In the genomic region with DNA sequence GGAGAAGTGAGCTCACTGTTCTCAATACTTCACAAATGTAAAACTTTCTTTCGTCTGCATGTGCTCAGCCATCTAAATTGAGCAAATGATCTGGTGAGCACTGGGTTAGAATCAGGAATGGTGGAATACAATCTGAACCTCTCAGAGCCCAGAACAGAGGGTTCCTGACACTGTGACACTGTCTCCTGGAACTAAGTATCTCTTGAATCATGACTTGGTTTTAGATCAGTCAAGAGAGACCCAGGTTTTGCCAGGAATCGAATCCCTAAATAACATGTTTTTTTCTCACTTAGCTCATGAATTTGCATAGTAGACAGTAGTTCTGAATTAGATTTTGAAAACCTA, we compare ENCODE assay signal across 11 cellular contexts. TPM values are rescaled to one million over a fixed set of nuclear protein-coding genes. Genes with fewer than 3 reads are reported as not detected.
DNase-seq lines count a peak whose midpoint lies in the region; ATAC-seq and TF ChIP-seq lines count a peak whose summit lies in the region.
"Had no signal": no experiment of that assay in that cellular context is flagged by ENCODE, and none has a peak within 500 bp of the region (broad histone marks: within the 10 kb centered on the region; RNA-seq: fewer than 3 reads in every experiment).

No MANE protein-coding gene starts in this region.

- H3K27me3 ChIP-seq in mesenchymal stem cell (ENCODE audit: control insufficient read depth in 1 of 2, insufficient read depth in 1 of 2, low read length in 2 of 2) (no peaks in the 10 kb centered on the region), tibial artery (no peaks in the 10 kb centered on the region)

- H3K79me1 ChIP-seq in mesenchymal stem cell (replicated peaks; ENCODE audit: low read length, poor library complexity, severe bottlenecking), result peaks cover 16% of the 10 kb centered on the region

- no peak for DNase-seq in activated T-cell treated with anti-CD3 and anti-CD28 coated beads, Interleukin-2, amount 50 U/mL, for 24 hours
- no peak for DNase-seq in activated T-cell treated with anti-CD3 and anti-CD28 coated beads, Interleukin-2, amount 50 U/mL, for 4 hours
- DNase-seq in mesenchymal stem cell (no peak), tibial artery (no peak), OCI-M1 (lab: John Stamatoyannopoulos, UW) (no peak), HCEC 1CT (no peak)
- no peak for DNase-seq in stimulated activated naive CD4-positive, alpha-beta T cell (lab: John Stamatoyannopoulos, UW)
- DNase-seq: amygdala, KBM-7, NCI-H2029 had no signal

- no peak overlapping the region for H3K23ac ChIP-seq in mesenchymal stem cell (ENCODE audit: low read length in 2 of 2)

- H3K36me3 Mint-ChIP-seq in activated T-cell treated with anti-CD3 and anti-CD28 coated beads, Interleukin-2, amount 50 U/mL, for 24 hours (ENCODE audit: low read depth), result peaks cover 88% of the 10 kb centered on the region
- peaks cover 49% of the 10 kb centered on the region for H3K36me3 Mint-ChIP-seq in activated T-cell treated with anti-CD3 and anti-CD28 coated beads, Interleukin-2, amount 50 U/mL, for 4 hours (ENCODE audit: insufficient read depth)

- no peaks in the 10 kb centered on the region for H3K9me3 ChIP-seq in mesenchymal stem cell (ENCODE audit: control insufficient read depth, low read length)
- no peaks in the 10 kb centered on the region for H3K9me3 ChIP-seq in tibial artery

- H4K91ac ChIP-seq in mesenchymal stem cell (ENCODE audit: low read length), result no peak overlapping the region

- no peak overlapping the region for H3K14ac ChIP-seq in mesenchymal stem cell (ENCODE audit: low read length in 2 of 2)

- H3K9me3 Mint-ChIP-seq in activated T-cell treated with anti-CD3 and anti-CD28 coated beads, Interleukin-2, amount 50 U/mL, for 24 hours, result no peaks in the 10 kb centered on the region
- H3K9me3 Mint-ChIP-seq in activated T-cell treated with anti-CD3 and anti-CD28 coated beads, Interleukin-2, amount 50 U/mL, for 4 hours, result no peaks in the 10 kb centered on the region

- H3K4me2 ChIP-seq in mesenchymal stem cell (ENCODE audit: low read length, poor library complexity, severe bottlenecking), result no peak overlapping the region

- ATAC-seq in activated T-cell treated with anti-CD3 and anti-CD28 coated beads, Interleukin-2, amount 50 U/mL, for 4 hours, result no peak

- no peak overlapping the region for H2AFZ ChIP-seq in mesenchymal stem cell (ENCODE audit: low read depth, low read length)

- H2AK5ac ChIP-seq in mesenchymal stem cell (ENCODE audit: low read length, severe bottlenecking), result peak overlapping the region; percentile 69

- H3K4ac ChIP-seq in mesenchymal stem cell (ENCODE audit: low read depth in 1 of 2, low read length in 2 of 2), result peak overlapping the region; percentile 1 to 29

- peaks cover 56% of the 10 kb centered on the region for H3K4me1 Mint-ChIP-seq in activated T-cell treated with anti-CD3 and anti-CD28 coated beads, Interleukin-2, amount 50 U/mL, for 24 hours (ENCODE audit: low read depth)
- peaks cover 16% of the 10 kb centered on the region for H3K4me1 Mint-ChIP-seq in activated T-cell treated with anti-CD3 and anti-CD28 coated beads, Interleukin-2, amount 50 U/mL, for 4 hours (ENCODE audit: low read depth)

- 63% methylated on average over 1 of the region's 2 CpGs for WGBS in mesenchymal stem cell

- H2BK12ac ChIP-seq in mesenchymal stem cell (ENCODE audit: low read length in 2 of 2), result peak overlapping the region in 1 of 2 experiments; percentile 6

- peak overlapping the region; percentile 94 for H3K27ac Mint-ChIP-seq in activated T-cell treated with anti-CD3 and anti-CD28 coated beads, Interleukin-2, amount 50 U/mL, for 24 hours

- H2BK120ac ChIP-seq in mesenchymal stem cell (ENCODE audit: low read depth, low read length), result peak overlapping the region; percentile 40

- H3K27ac ChIP-seq in cingulate gyrus (ENCODE audit: low read depth, low read length) (peak overlapping the region; percentile 20), mesenchymal stem cell (ENCODE audit: low read length, poor library complexity, severe bottlenecking) (peak overlapping the region; percentile 92), tibial artery (peak overlapping the region; percentile 64 to 78)

- no peak overlapping the region for H3K4me3 Mint-ChIP-seq in activated T-cell treated with anti-CD3 and anti-CD28 coated beads, Interleukin-2, amount 50 U/mL, for 24 hours
- no peak overlapping the region for H3K4me3 Mint-ChIP-seq in activated T-cell treated with anti-CD3 and anti-CD28 coated beads, Interleukin-2, amount 50 U/mL, for 4 hours

- intact Hi-C loops in tibial artery (cut with DNase I; ENCODE audit: low total_unique reads), result no loop called here

- peak overlapping the region; percentile 65 for H3K9ac ChIP-seq in mesenchymal stem cell (ENCODE audit: low read length)

- peak overlapping the region; percentile 46 for H4K8ac ChIP-seq in mesenchymal stem cell (ENCODE audit: low read length)

- H3K18ac ChIP-seq in mesenchymal stem cell (ENCODE audit: low read depth in 1 of 2, low read length in 2 of 2), result no peak overlapping the region

- no peak overlapping the region for H2BK5ac ChIP-seq in mesenchymal stem cell (ENCODE audit: low read depth, low read length, poor library complexity, severe bottlenecking)

- H3K4me1 ChIP-seq in mesenchymal stem cell (ENCODE audit: control insufficient read depth, insufficient read depth, low read depth, low read length), result peaks cover 28% of the 10 kb centered on the region
- H3K4me1 ChIP-seq in tibial artery, result peaks cover 0 to 55% (median 45%) of the 10 kb centered on the region in 4 donors

- H2BK15ac ChIP-seq in mesenchymal stem cell (ENCODE audit: low read depth, poor library complexity, severe bottlenecking), result no peak overlapping the region

- peaks cover 45 to 65% of the 10 kb centered on the region in 2 experiments for H3K36me3 ChIP-seq in mesenchymal stem cell (ENCODE audit: control insufficient read depth in 1 of 2, insufficient read depth in 2 of 2, low read depth in 1 of 2, low read length in 2 of 2)
- peaks cover 47 to 52% (median 51%) of the 10 kb centered on the region in 3 donors for H3K36me3 ChIP-seq in tibial artery

- no peaks in the 10 kb centered on the region for H3K27me3 Mint-ChIP-seq in activated T-cell treated with anti-CD3 and anti-CD28 coated beads, Interleukin-2, amount 50 U/mL, for 24 hours
- H3K27me3 Mint-ChIP-seq in activated T-cell treated with anti-CD3 and anti-CD28 coated beads, Interleukin-2, amount 50 U/mL, for 4 hours (ENCODE audit: low read depth), result no peaks in the 10 kb centered on the region

- H3K4me3 ChIP-seq in mesenchymal stem cell (ENCODE audit: insufficient read depth in 1 of 2, low read depth in 1 of 2, low read length in 2 of 2), result no peak overlapping the region
- no peak overlapping the region for H3K4me3 ChIP-seq in tibial artery

- no peak for TF ChIP-seq CTCF in tibial artery (IDR thresholded peaks at IDR 0.05)

RNA-seq across cellular contexts. Expression of gene SF3B3, which starts 49.3 kb away (rescaled TPM):
- total RNA-seq in activated T-cell treated with anti-CD3 and anti-CD28 coated beads, Interleukin-2, amount 50 U/mL, for 4 hours, result 100 to 1,000 TPM; 647 to 745 (median 710) TPM
- polyA plus RNA-seq in mesenchymal stem cell (2013, experiment 1 of 2), result 72.0 TPM
- polyA plus RNA-seq in mesenchymal stem cell (2013, experiment 2 of 2), result 74.7 TPM

RNA-seq across cellular contexts. Expression of gene COG4, which starts 49.5 kb away (rescaled TPM):
- 10 to 100 TPM; 24.0 to 31.6 (median 29.3) TPM for total RNA-seq in activated T-cell treated with anti-CD3 and anti-CD28 coated beads, Interleukin-2, amount 50 U/mL, for 4 hours
- polyA plus RNA-seq in mesenchymal stem cell (2013, experiment 1 of 2), result 31.1 TPM
- polyA plus RNA-seq in mesenchymal stem cell (2013, experiment 2 of 2), result 32.7 TPM

Comparison
In these comparisons a context has a peak if more than half of its experiments do, and no peak if none do; other contexts are left out.
1. H3K27ac ChIP-seq: peak in every context shown above with its lines; median percentile 92 in mesenchymal stem cell; 71 in tibial artery; 20 in cingulate gyrus.